1 cellular context compared by ENCODE assay signal in genomic region chr12:95240556-95240955, GRCh38.
TF ChIP-seq lines count a peak whose summit lies in the region.

No MANE protein-coding gene starts in this region.

TF ChIP-seq in GM12878, 131 proteins besides CTCF, POLR2A, EP300 and RAD21:
- TF ChIP-seq HDGF (IDR thresholded peaks at IDR 0.05) (no peak), MTA3 (IDR thresholded peaks at IDR 0.05; ENCODE audit: borderline replicate concordance, low read length) (no peak), FOXM1 (IDR thresholded peaks at IDR 0.05; ENCODE audit: low read depth, low read length) (peak; percentile 52; the same call in 1 of the 2 replicates), FOXK2 (IDR thresholded peaks at IDR 0.05) (no peak), JUNB (IDR thresholded peaks at IDR 0.05) (peak; percentile 64), CREM (IDR thresholded peaks at IDR 0.05; ENCODE audit: low read depth) (peak; percentile 13; the same call in 1 of the 2 replicates), MEF2A (IDR thresholded peaks at IDR 0.05; ENCODE audit: insufficient read depth, low read depth, low read length) (0 out of 2 replicates have a peak, but pooled peaks have one; percentile 29), NFIC (IDR thresholded peaks at IDR 0.05; ENCODE audit: low read depth, low read length) (peak; percentile 51; the same call in 1 of the 2 replicates)
- TF ChIP-seq, protein P1, sequence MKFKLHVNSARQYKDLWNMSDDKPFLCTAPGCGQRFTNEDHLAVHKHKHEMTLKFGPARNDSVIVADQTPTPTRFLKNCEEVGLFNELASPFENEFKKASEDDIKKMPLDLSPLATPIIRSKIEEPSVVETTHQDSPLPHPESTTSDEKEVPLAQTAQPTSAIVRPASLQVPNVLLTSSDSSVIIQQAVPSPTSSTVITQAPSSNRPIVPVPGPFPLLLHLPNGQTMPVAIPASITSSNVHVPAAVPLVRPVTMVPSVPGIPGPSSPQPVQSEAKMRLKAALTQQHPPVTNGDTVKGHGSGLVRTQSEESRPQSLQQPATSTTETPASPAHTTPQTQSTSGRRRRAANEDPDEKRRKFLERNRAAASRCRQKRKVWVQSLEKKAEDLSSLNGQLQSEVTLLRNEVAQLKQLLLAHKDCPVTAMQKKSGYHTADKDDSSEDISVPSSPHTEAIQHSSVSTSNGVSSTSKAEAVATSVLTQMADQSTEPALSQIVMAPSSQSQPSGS (IDR thresholded peaks at IDR 0.05; ENCODE audit: low read length) = peak; percentile 30; the same call in 1 of the 2 replicates
